In the genomic region with DNA sequence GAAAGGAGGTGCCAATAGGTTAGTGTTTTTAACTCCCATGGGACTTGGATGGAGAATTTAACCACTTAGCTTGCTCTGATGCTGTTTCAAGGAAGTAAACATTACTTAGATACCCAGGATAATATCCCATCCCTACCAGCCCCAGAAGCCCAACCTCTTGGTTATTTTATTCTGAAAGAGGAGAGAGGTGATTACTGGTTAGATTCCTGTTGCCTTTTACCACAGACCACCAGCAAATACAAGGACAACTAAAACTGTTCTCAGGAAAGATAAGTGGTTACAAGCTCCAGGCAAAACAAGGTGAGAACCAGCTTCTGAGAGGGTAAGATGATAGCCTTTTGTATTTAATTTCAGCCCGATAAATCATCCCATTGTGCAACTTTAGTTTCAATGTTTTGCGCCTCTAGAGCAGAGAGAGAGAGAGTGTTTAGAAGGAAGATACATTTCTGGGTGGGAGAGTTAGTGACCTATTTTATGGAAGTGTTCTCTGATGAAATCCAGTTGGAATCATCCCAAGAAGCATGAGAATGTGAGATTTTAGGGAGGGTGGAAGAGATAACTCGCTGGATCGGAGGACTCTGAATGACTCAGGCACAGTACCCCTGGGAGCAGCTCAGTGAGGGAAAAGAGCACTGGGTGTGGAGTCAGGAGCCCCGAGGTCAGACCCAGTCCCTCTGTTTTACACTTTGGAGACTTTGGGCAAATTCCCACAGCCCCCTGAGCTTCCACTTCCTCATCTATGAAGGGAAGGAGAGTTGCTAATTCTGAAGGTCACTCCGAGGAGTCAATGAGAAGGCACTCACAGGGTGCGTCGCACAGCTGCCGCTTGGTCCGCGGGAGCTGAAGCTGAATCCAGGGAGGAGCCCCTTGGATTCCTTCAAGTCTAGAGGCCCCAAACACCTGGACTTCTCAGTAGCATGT, we compare ENCODE assay signal across 11 cellular contexts. TPM values are rescaled to one million over a fixed set of nuclear protein-coding genes. Genes with fewer than 3 reads are reported as not detected.
DNase-seq lines count a peak whose midpoint lies in the region; ATAC-seq, FAIRE-seq and TF ChIP-seq lines count a peak whose summit lies in the region.
"Had no signal": no experiment of that assay in that cellular context is flagged by ENCODE, and none has a peak within 500 bp of the region (broad histone marks: within the 10 kb centered on the region; RNA-seq: fewer than 3 reads in every experiment).

No MANE protein-coding gene starts in this region.

- FAIRE-seq in astrocyte (lab: Jason Lieb, UNC), result peak; percentile 73

- no peak overlapping the region for H3K4me3 ChIP-seq in astrocyte (ENCODE audit: insufficient read depth, low read depth, low read length)
- no peak overlapping the region for H3K4me3 ChIP-seq in smooth muscle cell
- H3K4me3 ChIP-seq: mucosa of descending colon had no signal

- H3K9me3 Mint-ChIP-seq in astrocyte (ENCODE audit: unreplicated experiment), result peaks cover 13% of the 10 kb centered on the region

- intact Hi-C loops in left ventricle myocardium superior (cut with micrococcal nuclease), result no loop called here

- no peaks in the 10 kb centered on the region for H3F3A ChIP-seq in smooth muscle cell (ENCODE audit: low read depth)

- no peaks in the 10 kb centered on the region for H3K27me3 Mint-ChIP-seq in astrocyte (ENCODE audit: low read depth, unreplicated experiment)

- no peaks in the 10 kb centered on the region for H3K36me3 Mint-ChIP-seq in astrocyte (ENCODE audit: low read depth, unreplicated experiment)

- no peak overlapping the region for H3K4me3 Mint-ChIP-seq in astrocyte (ENCODE audit: unreplicated experiment)

- H3K4me1 Mint-ChIP-seq in astrocyte (ENCODE audit: low read depth, unreplicated experiment), result peaks cover 34% of the 10 kb centered on the region

- H2AFZ ChIP-seq in astrocyte (ENCODE audit: low read depth, low read length) (no peak overlapping the region), smooth muscle cell (ENCODE audit: low read depth) (peak overlapping the region; percentile 4)

- H3K9me3 ChIP-seq in astrocyte (ENCODE audit: insufficient read depth, low read depth, low read length) (no peaks in the 10 kb centered on the region), smooth muscle cell (replicated peaks; ENCODE audit: low read depth) (no peaks in the 10 kb centered on the region)
- H3K9me3 ChIP-seq: mucosa of descending colon had no signal

- TF ChIP-seq CTCF in astrocyte (IDR thresholded peaks at IDR 0.05; ENCODE audit: insufficient read depth, low read depth, low read length), result no peak
- no peak for TF ChIP-seq CTCF in smooth muscle cell (IDR thresholded peaks at IDR 0.05; ENCODE audit: borderline replicate concordance, insufficient read depth, poor library complexity, severe bottlenecking)

- H3K27ac Mint-ChIP-seq in astrocyte (ENCODE audit: unreplicated experiment), result peak overlapping the region; percentile 13

- H4K20me1 ChIP-seq in astrocyte (ENCODE audit: insufficient read depth, low read length) (no peaks in the 10 kb centered on the region), smooth muscle cell (ENCODE audit: low read depth) (no peaks in the 10 kb centered on the region)

- H3K9ac ChIP-seq in astrocyte (ENCODE audit: low read length) (peak overlapping the region; percentile 2), smooth muscle cell (ENCODE audit: low read depth) (no peak overlapping the region)

- H3K79me2 ChIP-seq in astrocyte (ENCODE audit: insufficient read depth, low read length) (no peaks in the 10 kb centered on the region), smooth muscle cell (ENCODE audit: low read depth) (no peaks in the 10 kb centered on the region)

- WGBS in smooth muscle cell (ENCODE audit: low lambda C conversion rate), result 64% methylated on average over 11 of the region's 11 CpGs

- peak; percentile 71 for DNase-seq in GM04504 (ENCODE audit: low read depth)
- peak; percentile 86 for DNase-seq in astrocyte (ENCODE audit: low read depth)
- peak; percentile 65 for DNase-seq in left ventricle myocardium superior
- DNase-seq in smooth muscle cell (lab: John Stamatoyannopoulos, UW; ENCODE audit: unreplicated experiment), result no peak
- no peak for DNase-seq in NCI-H146 treated with DMSO at 0.1 percent for 48 hours (lab: John Stamatoyannopoulos, UW; ENCODE audit: unreplicated experiment)
- no peak for DNase-seq in amniotic stem cell (lab: John Stamatoyannopoulos, UW)

- ATAC-seq in left ventricle myocardium superior (peak; percentile 86), HG03378 (IDR thresholded peaks at IDR 0.05; ENCODE audit: unreplicated experiment) (no peak), GM21786 (IDR thresholded peaks at IDR 0.05; ENCODE audit: unreplicated experiment) (no peak)
- ATAC-seq: mucosa of descending colon had no signal

- H3K36me3 ChIP-seq in astrocyte (ENCODE audit: insufficient read depth, low read length) (no peaks in the 10 kb centered on the region), smooth muscle cell (ENCODE audit: low read depth) (no peaks in the 10 kb centered on the region)

- H3K27me3 ChIP-seq in astrocyte (ENCODE audit: insufficient read depth, low read length), result no peaks in the 10 kb centered on the region
- no peaks in the 10 kb centered on the region for H3K27me3 ChIP-seq in smooth muscle cell (ENCODE audit: low read depth)

- H3K27ac ChIP-seq in astrocyte (ENCODE audit: low read depth, low read length) (peak overlapping the region; percentile 2), smooth muscle cell (ENCODE audit: low read depth) (peak overlapping the region; percentile 60)

- peak overlapping the region; percentile 35 for H3K4me2 ChIP-seq in astrocyte (ENCODE audit: low read length)
- H3K4me2 ChIP-seq in smooth muscle cell, result peak overlapping the region; percentile 66

- H3K4me1 ChIP-seq in astrocyte (ENCODE audit: insufficient read depth, low read length) (peaks cover 25% of the 10 kb centered on the region), smooth muscle cell (ENCODE audit: low read depth) (no peaks in the 10 kb centered on the region)

RNA-seq across cellular contexts. Expression of a gene that starts 12.1 kb away (rescaled TPM):
- total RNA-seq in astrocyte, result 0.17 and 0.41 TPM in 2 replicates
- total RNA-seq in left ventricle myocardium superior, result 0.35 TPM
- total RNA-seq in smooth muscle cell, result 0.18 and 0.45 TPM in 2 replicates
- 0.03 and 0.73 TPM in 2 replicates for polyA plus RNA-seq in smooth muscle cell

RNA-seq across cellular contexts. Expression of a gene that starts 15.9 kb away (rescaled TPM):
- total RNA-seq in astrocyte, result not detected in 2 replicates
- total RNA-seq in left ventricle myocardium superior, result not detected
- total RNA-seq in smooth muscle cell, result not detected in 2 replicates
- not detected in 2 replicates for polyA plus RNA-seq in smooth muscle cell
- total RNA-seq: mucosa of descending colon had no signal
- polyA plus RNA-seq: esophagus, thymus had no signal

RNA-seq across cellular contexts. Expression of a gene that starts 46.4 kb away (rescaled TPM):
- not detected in 2 replicates for total RNA-seq in astrocyte
- total RNA-seq in left ventricle myocardium superior, result 166 TPM
- not detected in 2 replicates for total RNA-seq in smooth muscle cell
- polyA plus RNA-seq in smooth muscle cell, result not detected in 2 replicates

Comparison
In these comparisons a context has a peak if more than half of its experiments do, and no peak if none do; other contexts are left out.
1. DNase-seq: peak in GM04504 (single experiment), astrocyte (single experiment) and left ventricle myocardium superior (single experiment); none in smooth muscle cell (single experiment), NCI-H146 treated with DMSO at 0.1 percent for 48 hours (single experiment) and amniotic stem cell (single experiment).
2. RNA of a gene that starts 46.4 kb away (total RNA-seq): 166 TPM in left ventricle myocardium superior (single experiment); not detected in astrocyte and not detected in smooth muscle cell; every median in the first group is over 100 times any median in the second.